8 cellular contexts compared by ENCODE assay signal in the genomic region with DNA sequence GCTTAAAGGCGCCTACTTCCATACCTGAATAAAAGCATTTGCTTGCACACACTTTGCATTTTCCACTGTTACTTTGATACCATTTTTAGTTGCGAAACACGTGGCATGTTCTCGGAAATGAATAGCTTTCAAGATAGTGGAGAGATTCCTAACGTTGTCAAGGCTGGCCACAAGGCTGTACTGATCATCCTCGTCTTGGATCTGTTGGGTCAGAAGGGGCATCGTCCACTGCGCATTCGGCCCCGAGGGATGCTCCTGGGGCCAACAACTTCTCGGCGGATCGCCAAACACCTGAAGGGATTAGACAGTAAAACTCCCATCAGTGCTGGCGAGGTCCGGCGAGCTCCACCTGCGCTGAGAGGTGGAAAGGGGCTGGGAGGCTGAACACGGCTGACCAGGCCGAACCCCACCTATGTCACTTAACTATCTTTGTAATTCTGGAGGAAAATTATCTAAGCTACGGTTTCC. TPM values are rescaled to one million over a fixed set of nuclear protein-coding genes. Genes with fewer than 3 reads are reported as not detected.
DNase-seq lines count a peak whose midpoint lies in the region; ATAC-seq and TF ChIP-seq lines count a peak whose summit lies in the region.
"Had no signal": no experiment of that assay in that cellular context is flagged by ENCODE, and none has a peak within 500 bp of the region (broad histone marks: within the 10 kb centered on the region; RNA-seq: fewer than 3 reads in every experiment).

No MANE protein-coding gene starts in this region.

- H3K36me3 ChIP-seq in smooth muscle cell (ENCODE audit: low read depth), result peaks cover 14% of the 10 kb centered on the region

- DNase-seq in Jurkat, Clone E6-1 (ENCODE audit: low read depth, low spot score), result no peak
- peak; percentile 60 for DNase-seq in activated T-cell treated with anti-CD3 and anti-CD28 coated beads, Interleukin-2, amount 50 U/mL, for 24 hours
- peak; percentile 46 for DNase-seq in left ventricle myocardium superior
- no peak for DNase-seq in smooth muscle cell (lab: John Stamatoyannopoulos, UW; ENCODE audit: unreplicated experiment)
- no peak for DNase-seq in Ammon's horn (ENCODE audit: low spot score)

- intact Hi-C loops in left ventricle myocardium superior (cut with micrococcal nuclease), result no loop called here

- H3K27ac Mint-ChIP-seq in activated T-cell treated with anti-CD3 and anti-CD28 coated beads, Interleukin-2, amount 50 U/mL, for 24 hours, result no peak overlapping the region

- no peak for TF ChIP-seq CTCF in smooth muscle cell (IDR thresholded peaks at IDR 0.05; ENCODE audit: borderline replicate concordance, insufficient read depth, poor library complexity, severe bottlenecking)

- no peaks in the 10 kb centered on the region for H3K27me3 Mint-ChIP-seq in activated T-cell treated with anti-CD3 and anti-CD28 coated beads, Interleukin-2, amount 50 U/mL, for 24 hours
- H3K27me3 Mint-ChIP-seq: activated naive CD8-positive, alpha-beta T cell had no signal

- H3K79me2 ChIP-seq in smooth muscle cell (ENCODE audit: low read depth), result peaks cover 65% of the 10 kb centered on the region

- 2% methylated on average over 20 of the region's 20 CpGs for WGBS in smooth muscle cell (ENCODE audit: low lambda C conversion rate)

- no peaks in the 10 kb centered on the region for H3F3A ChIP-seq in smooth muscle cell (ENCODE audit: low read depth)

- peaks cover 21% of the 10 kb centered on the region for H3K4me1 ChIP-seq in smooth muscle cell (ENCODE audit: low read depth)

- peak overlapping the region; percentile 28 for H2AFZ ChIP-seq in smooth muscle cell (ENCODE audit: low read depth)

- no peak overlapping the region for H3K4me3 Mint-ChIP-seq in activated T-cell treated with anti-CD3 and anti-CD28 coated beads, Interleukin-2, amount 50 U/mL, for 24 hours
- H3K4me3 Mint-ChIP-seq: activated naive CD8-positive, alpha-beta T cell had no signal

- H3K9me3 ChIP-seq in smooth muscle cell (replicated peaks; ENCODE audit: low read depth), result no peaks in the 10 kb centered on the region

- H3K9ac ChIP-seq in smooth muscle cell (ENCODE audit: low read depth), result peak overlapping the region; percentile 85

- peak overlapping the region; percentile 98 for H3K4me2 ChIP-seq in smooth muscle cell

- H3K27ac ChIP-seq in smooth muscle cell (ENCODE audit: low read depth), result peak overlapping the region; percentile 78

- H4K20me1 ChIP-seq in smooth muscle cell (ENCODE audit: low read depth), result no peaks in the 10 kb centered on the region

- ATAC-seq in GM18498 (IDR thresholded peaks at IDR 0.05; ENCODE audit: unreplicated experiment) (peak; percentile 21), GM21786 (IDR thresholded peaks at IDR 0.05; ENCODE audit: unreplicated experiment) (peak; percentile 16), left ventricle myocardium superior (peak; percentile 5)

- H3K4me1 Mint-ChIP-seq in activated T-cell treated with anti-CD3 and anti-CD28 coated beads, Interleukin-2, amount 50 U/mL, for 24 hours (ENCODE audit: low read depth), result peaks cover 27% of the 10 kb centered on the region

- peak overlapping the region; percentile 95 for H3K4me3 ChIP-seq in Jurkat, Clone E6-1 (ENCODE audit: low read length)
- H3K4me3 ChIP-seq in smooth muscle cell, result peak overlapping the region; percentile 98

- H3K9me3 Mint-ChIP-seq in activated T-cell treated with anti-CD3 and anti-CD28 coated beads, Interleukin-2, amount 50 U/mL, for 24 hours, result no peaks in the 10 kb centered on the region

- peaks cover 56% of the 10 kb centered on the region for H3K36me3 Mint-ChIP-seq in activated T-cell treated with anti-CD3 and anti-CD28 coated beads, Interleukin-2, amount 50 U/mL, for 24 hours (ENCODE audit: low read depth)

- no peaks in the 10 kb centered on the region for H3K27me3 ChIP-seq in smooth muscle cell (ENCODE audit: low read depth)

RNA-seq across cellular contexts. Expression of a gene that starts 0.6 kb away (rescaled TPM):
- polyA plus RNA-seq in Jurkat, Clone E6-1 (2012; ENCODE audit: insufficient read depth, insufficient read length), result 60.9 TPM
- total RNA-seq in left ventricle myocardium superior, result 23.7 TPM
- 14.5 and 33.2 TPM in 2 replicates for total RNA-seq in smooth muscle cell
- polyA plus RNA-seq in smooth muscle cell, result 24.1 and 26.4 TPM in 2 replicates

RNA-seq across cellular contexts. Expression of a gene that starts 0.8 kb away (rescaled TPM):
- polyA plus RNA-seq in Jurkat, Clone E6-1 (2012; ENCODE audit: insufficient read depth, insufficient read length), result 134 TPM
- 10.5 TPM for total RNA-seq in left ventricle myocardium superior
- total RNA-seq in smooth muscle cell, result 38.1 and 39.6 TPM in 2 replicates
- 25.8 and 34.8 TPM in 2 replicates for polyA plus RNA-seq in smooth muscle cell

RNA-seq across cellular contexts. Expression of a gene that starts 14.7 kb away (rescaled TPM):
- 61.9 TPM for polyA plus RNA-seq in Jurkat, Clone E6-1 (2012; ENCODE audit: insufficient read depth, insufficient read length)
- 54.8 TPM for total RNA-seq in left ventricle myocardium superior
- total RNA-seq in smooth muscle cell, result 24.1 and 27.9 TPM in 2 replicates
- polyA plus RNA-seq in smooth muscle cell, result 21.8 and 29.1 TPM in 2 replicates

Comparison
In these comparisons a context has a peak if more than half of its experiments do, and no peak if none do; other contexts are left out.
1. DNase-seq: peak in activated T-cell treated with anti-CD3 and anti-CD28 coated beads, Interleukin-2, amount 50 U/mL, for 24 hours (single experiment) and left ventricle myocardium superior (single experiment); none in Jurkat, Clone E6-1 (single experiment), smooth muscle cell (single experiment) and Ammon's horn (single experiment).
2. Peak in every context shown above with its lines, with median percentiles within 50 percentile points of each other: ATAC-seq.